35 cellular contexts compared by ENCODE assay signal in the genomic region with DNA sequence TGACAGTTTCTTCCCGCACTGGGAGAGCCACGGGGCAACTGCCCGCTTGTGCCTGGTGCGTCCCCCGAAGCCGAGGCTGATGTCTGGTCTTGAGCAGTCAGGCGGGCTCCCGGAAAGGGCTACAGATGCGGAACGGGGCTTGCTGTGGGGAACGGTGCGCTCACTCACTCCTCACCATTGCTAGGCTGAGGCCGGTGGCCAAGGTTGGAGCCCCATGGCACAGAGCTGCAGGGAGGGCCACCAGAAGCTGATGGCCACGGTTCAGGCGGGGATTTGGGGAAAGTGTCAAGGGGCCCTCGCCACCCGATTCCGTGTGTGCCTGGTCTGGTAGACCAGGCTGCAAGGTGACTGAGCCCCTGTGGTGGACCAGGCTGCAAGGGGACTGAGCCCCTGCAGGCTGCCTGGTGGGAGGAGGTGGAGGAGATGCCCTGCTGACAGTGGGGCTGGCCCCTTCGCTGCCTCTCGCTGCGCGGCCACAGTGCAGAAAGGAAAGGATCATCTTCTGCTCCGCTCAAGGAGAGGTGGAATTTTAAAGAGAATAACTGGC.
"Had no signal": no experiment of that assay in that cellular context is flagged by ENCODE, and none has a peak within 500 bp of the region (broad histone marks: within the 10 kb centered on the region; RNA-seq: fewer than 3 reads in every experiment).

No MANE protein-coding gene starts in this region.

- H3K36me3 ChIP-seq: MG63 had no signal

- H3K9me3 ChIP-seq: MG63 had no signal

- H3K9ac ChIP-seq: KMS-11 had no signal

- H3K27me3 ChIP-seq: MG63 had no signal

- H3K27ac ChIP-seq: KMS-11 had no signal

- H3K4me2 ChIP-seq: KMS-11 had no signal

- H3K4me3 ChIP-seq: MG63 had no signal

- DNase-seq: Karpas-422, Kasumi-1, MG63, MM.1S, MV-4-11, NCI-H1048, NCI-H1092, NCI-H1092 treated with DMSO at 0.1 percent for 48 hours, NCI-H1105, NCI-H1105 treated with DMSO at 0.1 percent for 48 hours, NCI-H1417, NCI-H1417 treated with DMSO at 0.1 percent for 48 hours, NCI-H1436, NCI-H1436 treated with DMSO at 0.1 percent for 48 hours, NCI-H146, NCI-H1694, NCI-H1694 treated with DMSO at 0.1 percent for 48 hours, NCI-H187, NCI-H187 treated with DMSO at 0.1 percent for 48 hours, NCI-H1930, NCI-H2029, NCI-H2029 treated with DMSO at 0.1 percent for 48 hours, NCI-H2081, NCI-H2081 treated with DMSO at 0.1 percent for 48 hours, NCI-H2107, NCI-H2171, NCI-H2171 treated with DMSO at 0.1 percent for 48 hours, NCI-H2227 treated with DMSO at 0.1 percent for 48 hours, NCI-H226, NCI-H345, NCI-H446, NCI-H446 treated with DMSO at 0.1 percent for 48 hours, NCI-H510A, NCI-H510A treated with DMSO at 0.1 percent for 48 hours had no signal
